ENCODE assay signal across 1 cellular context in the genomic region with DNA sequence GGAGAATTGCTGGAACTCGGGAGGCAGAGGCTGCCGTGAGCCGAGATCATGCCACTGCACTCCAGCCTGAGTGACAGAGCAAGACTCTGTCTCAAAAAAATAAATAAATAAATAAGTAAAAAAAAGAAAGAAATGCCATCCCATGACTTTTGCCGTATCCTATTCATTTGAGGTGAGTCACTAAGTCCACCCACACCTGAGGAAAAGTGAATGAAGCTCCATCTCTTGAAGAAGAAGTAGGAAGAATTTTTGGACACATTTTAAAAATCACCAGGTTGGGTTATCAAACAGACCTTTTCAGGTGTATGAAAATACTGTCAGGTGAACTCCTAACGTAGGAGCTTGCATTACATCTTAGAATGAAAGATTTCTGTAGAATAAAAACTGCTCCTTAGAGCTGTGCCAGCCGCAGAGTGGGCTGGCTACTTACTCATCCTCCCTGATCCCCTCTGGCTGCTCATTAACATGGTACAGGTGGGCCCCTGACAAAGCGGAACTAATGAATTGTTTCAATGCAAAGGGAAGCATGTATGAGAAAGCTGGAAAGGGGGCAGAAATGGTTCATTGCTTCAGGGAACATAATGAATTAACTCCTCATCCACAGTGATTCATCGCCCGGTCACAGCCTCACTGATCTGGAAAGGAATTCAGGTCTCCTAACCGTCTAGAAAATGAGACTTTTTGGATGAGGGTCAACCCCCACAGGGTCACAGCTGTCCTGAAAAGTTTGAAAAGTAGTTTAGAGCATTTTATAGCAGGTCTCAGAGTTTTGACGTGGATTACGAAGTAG.
TF ChIP-seq lines count a peak whose summit lies in the region.

No MANE protein-coding gene starts in this region.

TF ChIP-seq in SK-N-SH, 30 proteins besides CTCF, POLR2A, EP300 and RAD21 (continued from another document):
- 0 out of 2 replicates have a peak, but pooled peaks have one; percentile 9 for TF ChIP-seq REST (IDR thresholded peaks at IDR 0.05; ENCODE audit: low read depth, low read length)
- no peak for TF ChIP-seq USF2 (IDR thresholded peaks at IDR 0.05; ENCODE audit: borderline replicate concordance, low read depth, low read length)
- TF ChIP-seq GATA2 (CRISPR knock-in tag; IDR thresholded peaks at IDR 0.05), result no peak
- TF ChIP-seq TEAD4 (IDR thresholded peaks at IDR 0.05; ENCODE audit: borderline replicate concordance, insufficient read depth), result 0 out of 2 replicates have a peak, but pooled peaks have one; percentile 48
- peak; percentile 21; the same call in 1 of the 2 replicates for TF ChIP-seq RXRA (IDR thresholded peaks at IDR 0.05; ENCODE audit: borderline replicate concordance, low read depth)
- TF ChIP-seq FOXJ3 (CRISPR knock-in tag; IDR thresholded peaks at IDR 0.05), result no peak
- TF ChIP-seq NFIC (IDR thresholded peaks at IDR 0.05; ENCODE audit: borderline replicate concordance), result peak; percentile 65
